ENCODE assay signal across 1 cellular context in genomic region chrX:41108007-41108683, GRCh38.
TF ChIP-seq lines count a peak whose summit lies in the region.

No MANE protein-coding gene starts in this region.

TF ChIP-seq in WTC11, 78 proteins besides CTCF, POLR2A, EP300 and RAD21 (continued from another document):
- no peak for TF ChIP-seq ZNF281 (CRISPR knock-in tag; IDR thresholded peaks at IDR 0.05)
- TF ChIP-seq ZMAT4 (CRISPR knock-in tag; IDR thresholded peaks at IDR 0.05) = no peak
- no peak for TF ChIP-seq CREM (CRISPR knock-in tag; IDR thresholded peaks at IDR 0.05)
